ENCODE assay signal across 21 cellular contexts in the genomic region with DNA sequence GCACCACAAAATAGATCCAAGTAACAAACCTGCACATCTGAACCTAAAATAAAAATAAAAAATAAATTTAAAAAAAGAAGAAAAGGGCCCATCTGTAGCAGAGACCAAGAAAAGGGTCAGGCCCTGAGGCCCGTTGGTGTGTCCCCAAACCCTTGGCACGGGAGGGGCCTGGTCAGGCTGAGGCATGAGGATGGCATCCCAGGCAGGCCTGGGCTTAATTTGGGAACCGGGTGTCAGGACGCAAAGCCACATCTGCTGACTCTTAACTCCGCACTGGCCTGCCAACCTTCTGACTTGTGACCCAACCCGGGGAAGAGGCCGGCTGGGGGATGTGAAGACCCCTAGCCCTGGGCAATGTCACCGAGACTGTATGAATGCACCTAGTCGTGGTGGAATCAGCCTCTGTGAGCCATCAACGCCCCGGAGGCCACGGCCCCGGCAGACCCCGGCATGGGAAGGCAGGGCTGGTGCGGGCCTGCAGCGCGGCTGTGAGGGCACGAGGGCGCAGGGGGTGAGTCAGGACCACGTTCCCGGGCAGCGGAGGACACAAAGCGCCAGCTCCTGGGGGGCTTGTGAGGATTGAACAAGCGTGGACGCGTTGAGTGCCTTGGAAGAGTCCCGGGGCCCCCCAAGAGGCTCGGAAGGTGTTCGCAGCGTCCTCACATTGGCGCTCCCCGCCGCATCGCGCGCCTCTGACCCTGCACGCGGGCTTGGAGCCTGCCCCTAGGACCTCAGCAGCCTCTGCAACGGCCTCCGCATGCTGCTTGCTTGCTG. TPM values are rescaled to one million over a fixed set of nuclear protein-coding genes. Genes with fewer than 3 reads are reported as not detected.
"Had no signal": no experiment of that assay in that cellular context is flagged by ENCODE, and none has a peak within 500 bp of the region (broad histone marks: within the 10 kb centered on the region; RNA-seq: fewer than 3 reads in every experiment).

No MANE protein-coding gene starts in this region.

- DNase-seq: colonic mucosa; dermis blood vessel endothelial cell; esophagus squamous epithelium; foreskin keratinocyte; hypothalamus; islet precursor cell; lower lobe of right lung; naive thymus-derived CD4-positive, alpha-beta T cell; nephron progenitor cell; stimulated activated CD4-positive, alpha-beta T cell treated with anti-CD3 and anti-CD28 coated beads, Interleukin-2, amount 100 ng/mL, for 48 hours; stimulated activated naive CD4-positive, alpha-beta T cell treated with Interleukin-2 at 50 U/mL for 16 hours; thyroid gland; uterus had no signal

- H3K27me3 ChIP-seq: colonic mucosa, thyroid gland, uterus had no signal

- ATAC-seq: foreskin keratinocyte; left lobe of liver; naive thymus-derived CD4-positive, alpha-beta T cell had no signal

- H3K4me1 ChIP-seq: colonic mucosa, esophagus squamous epithelium, foreskin keratinocyte, lower lobe of right lung, suprapubic skin, thyroid gland, uterus had no signal

- H3K36me3 ChIP-seq: colonic mucosa, esophagus squamous epithelium, lower lobe of right lung, suprapubic skin, thyroid gland, uterus had no signal

- H3K4me3 Mint-ChIP-seq: memory B cell; naive thymus-derived CD4-positive, alpha-beta T cell; nephron progenitor cell; type B pancreatic cell had no signal

- H3K4me1 Mint-ChIP-seq: memory B cell, nephron progenitor cell had no signal

- H3K27ac Mint-ChIP-seq: memory B cell; naive thymus-derived CD4-positive, alpha-beta T cell; nephron progenitor cell; type B pancreatic cell had no signal

- H3K9me3 ChIP-seq: colonic mucosa, esophagus squamous epithelium, lower lobe of right lung, suprapubic skin, thyroid gland, uterus had no signal

- H3K36me3 Mint-ChIP-seq: naive thymus-derived CD4-positive, alpha-beta T cell; type B pancreatic cell had no signal

- H3K4me3 ChIP-seq: colonic mucosa, esophagus squamous epithelium, lower lobe of right lung, smooth muscle cell, suprapubic skin, thyroid gland, uterus had no signal

- H3K9me3 Mint-ChIP-seq: memory B cell; naive thymus-derived CD4-positive, alpha-beta T cell; nephron progenitor cell; type B pancreatic cell had no signal

- H3K27ac ChIP-seq: colonic mucosa, esophagus squamous epithelium, foreskin keratinocyte, lower lobe of right lung, suprapubic skin, thyroid gland, uterus had no signal

- H3K4me2 ChIP-seq: smooth muscle cell had no signal

RNA-seq across cellular contexts. Expression of gene ATP12A, which starts 38.2 kb away (rescaled TPM):
- total RNA-seq: dermis blood vessel endothelial cell, epithelial cell of proximal tubule, left lobe of liver, osteocyte, pulmonary artery endothelial cell, uterus had no signal
- polyA plus RNA-seq: naive thymus-derived CD4-positive, alpha-beta T cell had no signal

RNA-seq across cellular contexts. Expression of gene RNF17, which starts 45.6 kb away (rescaled TPM):
- total RNA-seq: colonic mucosa, dermis blood vessel endothelial cell, foreskin keratinocyte, lower lobe of right lung, osteocyte, pulmonary artery endothelial cell, smooth muscle cell, suprapubic skin had no signal
- polyA plus RNA-seq: foreskin keratinocyte, smooth muscle cell had no signal
